In genomic region chr15:49155110-49155833, GRCh38 we compare ENCODE assay signal across 8 cellular contexts. TPM values are rescaled to one million over a fixed set of nuclear protein-coding genes. Genes with fewer than 3 reads are reported as not detected.
A peak's percentile ranks its signal among the peaks of the same experiment; 100 is the strongest.
DNase-seq lines count a peak whose midpoint lies in the region; ATAC-seq and TF ChIP-seq lines count a peak whose summit lies in the region.

Gene COPS2, minus strand, starts transcription at chr15:49155599. Its CDS starts 21 bp downstream, at chr15:49155578.

- 0% methylated on average over 25 of the region's 46 CpGs for WGBS in right lobe of liver (ENCODE audit: insufficient coverage, low coverage, low lambda C conversion rate, missing lambda C conversion rate)

- H3K4me3 ChIP-seq in duodenal mucosa (ENCODE audit: low read depth in 1 of 2, low read length in 2 of 2), result peak within 1 kb of the TSS; percentile 93 to 94
- H3K4me3 ChIP-seq in right lobe of liver, result peak within 1 kb of the TSS; percentile 73 to 87 (median 82)

- CTCF ChIA-PET in activated CD4-positive, alpha-beta memory T cell treated with anti-CD3 and anti-CD28 coated beads, Interleukin-2, amount 10 ng/mL, durations not matched to agents 7 days and 5 days (lab: Charles Lee), result interaction anchor here (0.8 to 2.5 kb wide), 10 partner anchors 8 to 344 kb away, joined by 3 to 21 read pairs (median 4); partner anchors contain the start of genes CEP152, EID1, GALK2 and SECISBP2L

- POLR2A ChIA-PET in activated CD4-positive, alpha-beta memory T cell treated with anti-CD3 and anti-CD28 coated beads, Interleukin-2, amount 10 ng/mL, durations not matched to agents 7 days and 5 days (lab: Charles Lee), result interaction anchor here (0.6 to 3.4 kb wide), 26 partner anchors 9 to 1200 kb away, joined by 3 to 75 read pairs (median 4); partner anchors contain the start of genes CEP152, DTWD1, EID1 and GABPB1

- H3K36me3 Mint-ChIP-seq in activated CD4-positive, alpha-beta memory T cell treated with anti-CD3 and anti-CD28 coated beads, Interleukin-2, amount 10 ng/mL, durations not matched to agents 7 days and 5 days (ENCODE audit: low read depth), result peaks cover 6% of the 10 kb centered on the region

- H3K27me3 ChIP-seq in duodenal mucosa (ENCODE audit: control insufficient read depth in 1 of 2, insufficient read depth in 2 of 2, low read length in 2 of 2) (no peaks in the 10 kb centered on the region), right lobe of liver (no peaks in the 10 kb centered on the region)

- ATAC-seq in GM19438 (IDR thresholded peaks at IDR 0.05; ENCODE audit: low read depth, unreplicated experiment) (peak; percentile 93), HG03575 (IDR thresholded peaks at IDR 0.05; ENCODE audit: extremely low read depth, insufficient number of reproducible peaks, low FRiP score, unreplicated experiment) (peak; percentile 87), right lobe of liver (peak; percentile 97 to 99 (median 98))

- no peaks in the 10 kb centered on the region for H3K27me3 Mint-ChIP-seq in activated CD4-positive, alpha-beta memory T cell treated with anti-CD3 and anti-CD28 coated beads, Interleukin-2, amount 10 ng/mL, durations not matched to agents 7 days and 5 days

- H3K9ac ChIP-seq in duodenal mucosa (ENCODE audit: low read depth in 1 of 2, low read length in 2 of 2), result peak within 1 kb of the TSS; percentile 95 to 96

- intact Hi-C loops in right lobe of liver (cut with DNase I), result no loop called here

- H3K9me3 ChIP-seq in duodenal mucosa (ENCODE audit: control insufficient read depth in 1 of 2, low read length in 2 of 2) (no peaks in the 10 kb centered on the region), right lobe of liver (no peaks in the 10 kb centered on the region)

- no peaks in the 10 kb centered on the region for H3K9me3 Mint-ChIP-seq in activated CD4-positive, alpha-beta memory T cell treated with anti-CD3 and anti-CD28 coated beads, Interleukin-2, amount 10 ng/mL, durations not matched to agents 7 days and 5 days

- H3K4me3 Mint-ChIP-seq in activated CD4-positive, alpha-beta memory T cell treated with anti-CD3 and anti-CD28 coated beads, Interleukin-2, amount 10 ng/mL, durations not matched to agents 7 days and 5 days, result peak within 1 kb of the TSS; percentile 98

- peak; percentile 99 for DNase-seq in CD1c-positive myeloid dendritic cell (ENCODE audit: extremely low spot score)
- peak; percentile 86 for DNase-seq in NCI-H82 treated with DMSO at 0.1 percent for 48 hours (lab: John Stamatoyannopoulos, UW; ENCODE audit: unreplicated experiment)
- DNase-seq in activated CD4-positive, alpha-beta memory T cell treated with anti-CD3 and anti-CD28 coated beads, Interleukin-2, amount 10 ng/mL, durations not matched to agents 7 days and 5 days, result peak; percentile 96
- DNase-seq in right lobe of liver, result peak; percentile 88 to 95 (median 93)
- peak; percentile 81 to 94 for DNase-seq in stimulated activated CD4-positive, alpha-beta T cell treated with anti-CD3 and anti-CD28 coated beads, Interleukin-4, amount 100 ng/mL, for 4 hours

- H3K36me3 ChIP-seq in duodenal mucosa (ENCODE audit: control insufficient read depth in 1 of 2, insufficient read depth in 2 of 2, low read length in 2 of 2), result no peaks in the 10 kb centered on the region
- no peaks in the 10 kb centered on the region for H3K36me3 ChIP-seq in right lobe of liver

- H3K27ac ChIP-seq in duodenal mucosa (ENCODE audit: low read depth, low read length) (peak within 1 kb of the TSS; percentile 69), right lobe of liver (peak within 1 kb of the TSS; percentile 65 to 80 (median 74))

- H3K4me1 Mint-ChIP-seq in activated CD4-positive, alpha-beta memory T cell treated with anti-CD3 and anti-CD28 coated beads, Interleukin-2, amount 10 ng/mL, durations not matched to agents 7 days and 5 days, result peaks cover 54% of the 10 kb centered on the region

- peaks cover 6 to 17% of the 10 kb centered on the region in 2 donors for H3K4me1 ChIP-seq in duodenal mucosa (ENCODE audit: control insufficient read depth in 1 of 2, insufficient read depth in 2 of 2, low read length in 2 of 2)
- H3K4me1 ChIP-seq in right lobe of liver, result peaks cover 0 to 25% (median 3%) of the 10 kb centered on the region in 4 donors

- peak within 1 kb of the TSS; percentile 93 for H3K27ac Mint-ChIP-seq in activated CD4-positive, alpha-beta memory T cell treated with anti-CD3 and anti-CD28 coated beads, Interleukin-2, amount 10 ng/mL, durations not matched to agents 7 days and 5 days

- no peak for TF ChIP-seq CTCF in right lobe of liver (IDR thresholded peaks at IDR 0.05)

- TF ChIP-seq POLR2A in right lobe of liver (IDR thresholded peaks at IDR 0.05), result peak; percentile 58

RNA-seq across cellular contexts. Expression of gene COPS2, which starts in this region (rescaled TPM):
- total RNA-seq in activated CD4-positive, alpha-beta memory T cell treated with anti-CD3 and anti-CD28 coated beads, Interleukin-2, amount 10 ng/mL, durations not matched to agents 7 days and 5 days, result 10 to 100 TPM; 62.6 to 68.7 TPM
- total RNA-seq in right lobe of liver, result 10 to 100 TPM; 23.1 to 38.9 (median 29.5) TPM

Comparison
In these comparisons a context has a peak if more than half of its experiments do, and no peak if none do; other contexts are left out.
1. Peak in every context shown above with its lines: DNase-seq, ATAC-seq, H3K4me3 ChIP-seq and H3K27ac ChIP-seq.